ENCODE assay signal across 22 cellular contexts in genomic region chr10:45080321-45080720, GRCh38.
"Had no signal": no experiment of that assay in that cellular context is flagged by ENCODE, and none has a peak within 500 bp of the region (broad histone marks: within the 10 kb centered on the region; RNA-seq: fewer than 3 reads in every experiment).

No MANE protein-coding gene starts in this region.

- H3K4me1 ChIP-seq: SJSA1 had no signal

- ATAC-seq: activated CD8-positive, alpha-beta T cell treated with anti-CD3 and anti-CD28 coated beads, Interleukin-2, amount 10 ng/mL, durations not matched to agents 7 days and 5 days; Panc1 had no signal

- H3K4me3 ChIP-seq: SJSA1 had no signal

- DNase-seq: activated CD4-positive, alpha-beta T cell treated with anti-CD3 and anti-CD28 coated beads, Interleukin-2, amount 10 ng/mL, durations not matched to agents 24 days and 14 days; activated CD4-positive, alpha-beta T cell treated with anti-CD3 and anti-CD28 coated beads, Interleukin-2, amount 50 U/mL, for 48 hours; activated CD8-positive, alpha-beta T cell treated with anti-CD3 and anti-CD28 coated beads, Interleukin-2, amount 10 ng/mL, durations not matched to agents 7 days and 5 days; activated gamma-delta T cell; activated naive CD4-positive, alpha-beta T cell treated with Interleukin-2 at 50 U/mL for 16 hours; activated naive CD8-positive, alpha-beta T cell treated with anti-CD3 and anti-CD28 coated beads, Interleukin-2, amount 10 ng/mL, durations not matched to agents 7 days and 5 days; activated T-cell treated with anti-CD3 and anti-CD28 coated beads, Interleukin-2, amount 50 U/mL, for 24 hours; amygdala; Kasumi-1; KG1; MM.1S; MV-4-11; NCI-H1092; NCI-H1436 treated with DMSO at 0.1 percent for 48 hours; NCI-H1694 treated with DMSO at 0.1 percent for 48 hours; NCI-H2029; NCI-H345; NCI-H524 treated with DMSO at 0.1 percent for 48 hours; SHP77 treated with DMSO at 0.1 percent for 48 hours; SK-N-SH had no signal

- H3K9me3 ChIP-seq: SJSA1, SK-N-SH had no signal

- H3K27ac ChIP-seq: SJSA1 had no signal

- H3K36me3 ChIP-seq: SJSA1 had no signal

- H3K27me3 ChIP-seq: SJSA1 had no signal
